ENCODE assay signal across 8 cellular contexts in the genomic region with DNA sequence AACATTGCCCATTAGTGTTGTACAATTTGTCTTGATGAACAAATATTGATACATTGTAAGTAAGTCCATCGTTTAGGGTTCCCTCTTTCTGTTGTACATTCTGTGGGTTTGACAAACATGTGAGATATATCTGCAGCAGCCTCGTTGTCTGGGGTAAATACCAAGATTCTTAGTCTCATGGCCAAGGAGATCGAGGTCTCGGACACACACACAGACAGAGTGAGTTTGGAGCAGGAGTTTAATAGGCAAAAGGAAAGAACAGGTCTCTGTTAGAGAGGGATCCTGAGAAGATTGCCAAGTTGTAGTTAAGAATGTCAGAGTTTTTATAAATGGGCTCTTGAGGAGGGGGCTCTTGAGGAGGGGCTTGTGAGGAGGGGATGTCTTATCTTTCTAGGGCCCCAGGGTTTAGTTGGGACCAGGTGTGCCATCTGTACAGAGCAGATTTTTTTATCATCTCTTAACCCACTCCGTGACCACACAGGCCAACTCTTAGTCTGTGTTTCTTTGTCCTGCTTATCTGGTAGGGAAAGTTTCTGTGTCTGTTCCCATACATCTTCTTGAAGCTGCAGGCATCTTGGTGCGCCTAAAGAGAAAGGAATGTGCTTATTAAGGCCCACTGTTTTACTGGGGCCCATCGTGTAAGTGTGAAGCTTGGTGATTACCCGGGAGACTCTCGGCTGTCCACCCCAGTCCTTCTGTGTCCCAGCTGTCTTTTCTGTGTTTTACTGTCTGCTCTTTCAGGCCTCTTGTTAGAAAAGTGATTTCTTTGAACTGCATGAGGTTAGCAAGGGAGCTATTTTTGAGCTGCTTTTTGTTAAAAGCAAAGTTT. TPM values are rescaled to one million over a fixed set of nuclear protein-coding genes. Genes with fewer than 3 reads are reported as not detected.
A peak's percentile ranks its signal among the peaks of the same experiment; 100 is the strongest.
DNase-seq lines count a peak whose midpoint lies in the region; ATAC-seq and TF ChIP-seq lines count a peak whose summit lies in the region.

No MANE protein-coding gene starts in this region.

- H3K36me3 ChIP-seq in SJCRH30 (no peaks in the 10 kb centered on the region), esophagus muscularis mucosa (no peaks in the 10 kb centered on the region), prostate gland (no peaks in the 10 kb centered on the region)

- H3K27ac ChIP-seq in SJCRH30 (peak overlapping the region; percentile 96), esophagus muscularis mucosa (replicated peaks in 1 of 4) (peak overlapping the region; percentile 83 to 87 (median 86)), prostate gland (peak overlapping the region; percentile 95)

- no peak for TF ChIP-seq POLR2A in esophagus muscularis mucosa (IDR thresholded peaks at IDR 0.05; ENCODE audit: low read depth)
- TF ChIP-seq POLR2A in prostate gland (IDR thresholded peaks at IDR 0.05), result no peak

- DNase-seq in SJCRH30, result peak in 1 of 2 experiments; percentile 50
- DNase-seq in esophagus muscularis mucosa (ENCODE audit: extremely low spot score), result no peak
- no peak for DNase-seq in prostate gland (ENCODE audit: low spot score)
- DNase-seq in left colon, result no peak
- no peak for DNase-seq in NCI-H2029 treated with DMSO at 0.1 percent for 48 hours (lab: John Stamatoyannopoulos, UW)
- no peak for DNase-seq in NCI-H2227 treated with DMSO at 0.1 percent for 48 hours (lab: John Stamatoyannopoulos, UW)

- WGBS in esophagus muscularis mucosa, result 57% methylated on average over 9 of the region's 9 CpGs
- 44% methylated on average over 9 of the region's 9 CpGs for WGBS in prostate gland

- intact Hi-C loops in esophagus muscularis mucosa (cut with DNase I), result no loop called here
- intact Hi-C loops in prostate gland (cut with DNase I), result no loop called here
- intact Hi-C loops in left colon (cut with DNase I, micrococcal nuclease), result no loop called here

- TF ChIP-seq CTCF in esophagus muscularis mucosa (IDR thresholded peaks at IDR 0.05), result no peak
- no peak for TF ChIP-seq CTCF in prostate gland (IDR thresholded peaks at IDR 0.05)

- H3K27me3 ChIP-seq in SJCRH30, result no peaks in the 10 kb centered on the region
- H3K27me3 ChIP-seq in esophagus muscularis mucosa, result no peaks in the 10 kb centered on the region
- no peaks in the 10 kb centered on the region for H3K27me3 ChIP-seq in prostate gland (replicated peaks; ENCODE audit: insufficient read depth)

- H3K4me1 ChIP-seq in SJCRH30, result peaks cover 25% of the 10 kb centered on the region
- peaks cover 15 to 38% (median 32%) of the 10 kb centered on the region in 4 donors for H3K4me1 ChIP-seq in esophagus muscularis mucosa
- H3K4me1 ChIP-seq in prostate gland (replicated peaks), result no peaks in the 10 kb centered on the region

- H3K4me3 ChIP-seq in SJCRH30 (peak overlapping the region; percentile 78), esophagus muscularis mucosa (peak overlapping the region; percentile 53 to 78 (median 70)), prostate gland (peak overlapping the region in 1 of 2 donors; percentile 69)

- ATAC-seq in GM19023 (IDR thresholded peaks at IDR 0.05; ENCODE audit: unreplicated experiment) (peak; percentile 0), HG03342 (IDR thresholded peaks at IDR 0.05; ENCODE audit: unreplicated experiment) (no peak), left colon (no peak)

- TF ChIP-seq EP300 in esophagus muscularis mucosa (IDR thresholded peaks at IDR 0.05), result no peak

- H3K9me3 ChIP-seq in SJCRH30 (replicated peaks) (no peaks in the 10 kb centered on the region), esophagus muscularis mucosa (no peaks in the 10 kb centered on the region), prostate gland (no peaks in the 10 kb centered on the region)

RNA-seq across cellular contexts. Expression of a gene that starts 22.5 kb away (rescaled TPM):
- total RNA-seq in SJCRH30 (2014; rRNA removed; shearing (Covaris generic)), result 1.7 and 2.1 TPM in 2 replicates
- total RNA-seq in esophagus muscularis mucosa (1 to 10 TPM; 3.4 to 7.5 (median 3.8) TPM), prostate gland (10 to 100 TPM in 1 of 2 donors, 1 to 10 TPM in 1; 4.1 to 19.9 TPM), left colon (1 to 10 TPM; 6.2 to 7.3 TPM)

RNA-seq across cellular contexts. Expression of a gene that starts 39.3 kb away (rescaled TPM):
- total RNA-seq in SJCRH30 (2014; rRNA removed; shearing (Covaris generic)), result not detected in 2 replicates
- total RNA-seq in esophagus muscularis mucosa (1 to 10 TPM in 1 of 4 donors, under 1 TPM in 2, not detected in 1; 0.23 to 1.5 (median 0.52) TPM), prostate gland (under 1 TPM in 1 of 2 donors, not detected in 1; 0.14 TPM), left colon (1 to 10 TPM in 1 of 2 donors, under 1 TPM in 1; 0.46 to 3.2 TPM)
